In the genomic region with DNA sequence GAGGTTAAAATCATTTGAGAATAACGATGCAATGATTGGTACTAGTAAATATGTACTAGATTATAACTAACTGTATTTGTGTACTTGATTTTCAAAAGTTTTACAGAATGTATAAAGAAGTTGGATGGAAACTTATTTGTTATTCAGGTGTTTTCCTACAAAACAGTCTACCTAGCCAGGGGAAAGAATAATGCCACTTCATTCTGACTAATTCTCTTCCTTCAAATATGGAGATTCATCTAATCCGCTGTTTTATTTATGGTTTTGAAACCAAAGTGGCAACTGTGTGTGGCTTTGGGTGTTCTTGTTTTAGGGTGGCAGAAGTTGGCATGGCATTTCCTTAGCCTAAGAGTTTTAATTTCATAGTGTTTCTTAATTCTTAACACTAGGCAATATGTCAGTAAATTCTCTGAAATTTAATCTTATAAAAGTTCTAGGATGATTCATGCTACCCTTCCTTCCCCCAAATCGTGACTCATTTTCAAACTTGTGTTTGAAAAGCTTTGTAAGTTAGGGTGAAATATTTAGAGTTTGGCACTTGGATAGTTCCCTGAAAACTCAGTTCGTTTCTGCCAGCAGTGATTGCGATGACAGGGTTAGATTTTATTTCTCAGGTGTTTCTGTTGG, we compare ENCODE assay signal across 12 cellular contexts.
A peak's percentile ranks its signal among the peaks of the same experiment; 100 is the strongest.
DNase-seq lines count a peak whose midpoint lies in the region; FAIRE-seq and TF ChIP-seq lines count a peak whose summit lies in the region.
"Had no signal": no experiment of that assay in that cellular context is flagged by ENCODE, and none has a peak within 500 bp of the region (broad histone marks: within the 10 kb centered on the region; RNA-seq: fewer than 3 reads in every experiment).

No MANE protein-coding gene starts in this region.

- H3K9me3 ChIP-seq in AG04450 (ENCODE audit: control insufficient read depth, insufficient read depth, low read length) (no peaks in the 10 kb centered on the region), mesenchymal stem cell (ENCODE audit: control insufficient read depth, low read length) (no peaks in the 10 kb centered on the region), Peyer's patch (no peaks in the 10 kb centered on the region), esophagus squamous epithelium (no peaks in the 10 kb centered on the region)

- H2BK5ac ChIP-seq in mesenchymal stem cell (ENCODE audit: low read depth, low read length, poor library complexity, severe bottlenecking): no peak overlapping the region

- no peak overlapping the region for H3K4ac ChIP-seq in mesenchymal stem cell (ENCODE audit: low read depth in 1 of 2, low read length in 2 of 2)

- FAIRE-seq in bronchial epithelial cell (lab: Jason Lieb, UNC): no peak

- H3K27me3 ChIP-seq in AG04450 (ENCODE audit: control insufficient read depth, insufficient read depth, low read length): no peaks in the 10 kb centered on the region
- no peaks in the 10 kb centered on the region for H3K27me3 ChIP-seq in bronchial epithelial cell (ENCODE audit: control insufficient read depth, insufficient read depth, low read length)
- no peaks in the 10 kb centered on the region for H3K27me3 ChIP-seq in mesenchymal stem cell (ENCODE audit: control insufficient read depth in 1 of 2, insufficient read depth in 1 of 2, low read length in 2 of 2)
- H3K27me3 ChIP-seq in Peyer's patch: no peaks in the 10 kb centered on the region
- H3K27me3 ChIP-seq in esophagus squamous epithelium: peaks cover 0 to 28% (median 0%) of the 10 kb centered on the region in 4 donors

- TF ChIP-seq POLR2A in Peyer's patch (IDR thresholded peaks at IDR 0.05) (no peak), esophagus squamous epithelium (IDR thresholded peaks at IDR 0.05) (no peak)

- H3K4me1 ChIP-seq in mesenchymal stem cell (ENCODE audit: control insufficient read depth, insufficient read depth, low read depth, low read length): no peaks in the 10 kb centered on the region
- no peaks in the 10 kb centered on the region for H3K4me1 ChIP-seq in Peyer's patch
- peaks cover 0 to 27% (median 6%) of the 10 kb centered on the region in 3 donors for H3K4me1 ChIP-seq in esophagus squamous epithelium

- TF ChIP-seq CTCF in AG04450 (IDR thresholded peaks at IDR 0.05; ENCODE audit: low read depth, low read length) (no peak), bronchial epithelial cell (IDR thresholded peaks at IDR 0.05; ENCODE audit: insufficient read depth, low read length, severe bottlenecking) (no peak), GM10248 (IDR thresholded peaks at IDR 0.05; ENCODE audit: control extremely low read depth, extremely low read depth, low read depth, missing control alignments) (no peak), Peyer's patch (IDR thresholded peaks at IDR 0.05) (no peak), esophagus squamous epithelium (IDR thresholded peaks at IDR 0.05) (no peak)

- H3K23ac ChIP-seq in mesenchymal stem cell (ENCODE audit: low read length in 2 of 2): no peak overlapping the region

- H2BK120ac ChIP-seq in mesenchymal stem cell (ENCODE audit: low read depth, low read length): no peak overlapping the region

- H2BK15ac ChIP-seq in mesenchymal stem cell (ENCODE audit: low read depth, poor library complexity, severe bottlenecking): no peak overlapping the region

- H3K4me3 ChIP-seq in AG04450 (ENCODE audit: low read depth, low read length) (peak overlapping the region; percentile 28), bronchial epithelial cell (ENCODE audit: low read depth, low read length) (no peak overlapping the region), mesenchymal stem cell (ENCODE audit: insufficient read depth in 1 of 2, low read depth in 1 of 2, low read length in 2 of 2) (peak overlapping the region in 1 of 2 experiments; percentile 22), Peyer's patch (no peak overlapping the region), esophagus squamous epithelium (no peak overlapping the region)

- H3K14ac ChIP-seq in mesenchymal stem cell (ENCODE audit: low read length in 2 of 2): no peak overlapping the region

- no peak overlapping the region for H4K8ac ChIP-seq in mesenchymal stem cell (ENCODE audit: low read length)

- peak overlapping the region; percentile 48 for H3K9ac ChIP-seq in mesenchymal stem cell (ENCODE audit: low read length)

- H3K36me3 ChIP-seq in bronchial epithelial cell (ENCODE audit: control insufficient read depth, insufficient read depth, low read length): no peaks in the 10 kb centered on the region
- H3K36me3 ChIP-seq in mesenchymal stem cell (ENCODE audit: control insufficient read depth in 1 of 2, insufficient read depth in 2 of 2, low read depth in 1 of 2, low read length in 2 of 2): no peaks in the 10 kb centered on the region
- H3K36me3 ChIP-seq in Peyer's patch: no peaks in the 10 kb centered on the region
- H3K36me3 ChIP-seq in esophagus squamous epithelium: no peaks in the 10 kb centered on the region

- H3K4me2 ChIP-seq in mesenchymal stem cell (ENCODE audit: low read length, poor library complexity, severe bottlenecking): no peak overlapping the region

- POLR2A ChIA-PET in AG04450 (lab: Yijun Ruan, JAX) (interaction anchor here (0.6 kb wide), 1 partner anchor 123 kb away, joined by 3 read pairs; no protein-coding TSS in a partner anchor), GM10248 (lab: Yijun Ruan, JAX) (no interaction called here)

- no peak overlapping the region for H4K91ac ChIP-seq in mesenchymal stem cell (ENCODE audit: low read length)

- H3K18ac ChIP-seq in mesenchymal stem cell (ENCODE audit: low read depth in 1 of 2, low read length in 2 of 2): no peak overlapping the region

- H3K27ac ChIP-seq in AG04450 (ENCODE audit: low read depth, low read length) (no peak overlapping the region), mesenchymal stem cell (ENCODE audit: low read length, poor library complexity, severe bottlenecking) (no peak overlapping the region), Peyer's patch (no peak overlapping the region), esophagus squamous epithelium (peak overlapping the region in 1 of 4 donors; percentile 53)

- H2BK12ac ChIP-seq in mesenchymal stem cell (ENCODE audit: low read length in 2 of 2): no peak overlapping the region

- WGBS in mesenchymal stem cell: 22% methylated on average over 2 of the region's 5 CpGs
- WGBS in esophagus squamous epithelium, 2 donors: 24 to 28% methylated on average over 5 of the region's 5 CpGs

- no peak overlapping the region for H2AFZ ChIP-seq in mesenchymal stem cell (ENCODE audit: low read depth, low read length)

- intact Hi-C loops in esophagus squamous epithelium (cut with DNase I): no loop called here

- H3K79me1 ChIP-seq in mesenchymal stem cell (replicated peaks; ENCODE audit: low read length, poor library complexity, severe bottlenecking): peaks cover 18% of the 10 kb centered on the region

- CTCF ChIA-PET in AG04450 (lab: Charles Lee) (no interaction called here), GM10248 (lab: Yijun Ruan, JAX) (no interaction called here)

- no peak overlapping the region for H2AK5ac ChIP-seq in mesenchymal stem cell (ENCODE audit: low read length, severe bottlenecking)

- DNase-seq in AG04450 (ENCODE audit: low read depth, low spot score): no peak
- DNase-seq in MV-4-11 (lab: John Stamatoyannopoulos, UW): peak; percentile 44
- DNase-seq in bronchial epithelial cell (ENCODE audit: low read depth): peak; percentile 84
- DNase-seq in mesenchymal stem cell: peak; percentile 61
- no peak for DNase-seq in GM10248 (ENCODE audit: extremely low spot score)
- DNase-seq in COR-L47 (lab: John Stamatoyannopoulos, UW): no peak
- DNase-seq in Peyer's patch: no peak
- no peak for DNase-seq in esophagus squamous epithelium (lab: John Stamatoyannopoulos, UW)
- DNase-seq: activated CD4-positive, alpha-beta T cell treated with anti-CD3 and anti-CD28 coated beads, Interleukin-2, amount 50 U/mL, for 48 hours; C1 segment of cervical spinal cord; effector CD8-positive, alpha-beta T cell; naive thymus-derived CD4-positive, alpha-beta T cell had no signal

Comparison
In these comparisons a context has a peak if more than half of its experiments do, and no peak if none do; other contexts are left out.
1. DNase-seq: peak in MV-4-11 (single experiment), bronchial epithelial cell (single experiment) and mesenchymal stem cell (single experiment); none in AG04450 (single experiment), GM10248 (single experiment), COR-L47 (single experiment), Peyer's patch (0 of 3) and esophagus squamous epithelium (single experiment).